ENCODE assay signal across 1 cellular context in the genomic region with DNA sequence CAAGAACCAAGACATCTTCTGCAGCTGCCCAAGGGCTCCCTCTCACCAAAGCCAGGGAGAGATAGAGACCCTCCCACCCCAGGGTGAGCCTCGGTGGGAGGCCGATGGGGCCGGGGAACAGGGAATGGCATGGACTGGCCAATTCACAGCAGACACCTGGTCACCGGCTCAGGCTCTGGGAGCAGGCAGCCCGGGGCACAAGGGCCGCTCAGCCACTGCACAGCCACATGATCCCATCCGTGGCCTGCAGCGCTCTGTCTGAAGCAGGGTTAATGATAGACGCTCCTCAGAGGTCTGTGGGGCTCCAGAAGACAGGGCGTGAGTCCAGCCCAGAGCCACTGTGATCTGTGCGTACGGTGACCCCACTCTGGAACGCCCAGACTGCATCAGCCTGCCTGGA.
TF ChIP-seq lines count a peak whose summit lies in the region.

No MANE protein-coding gene starts in this region.

TF ChIP-seq in IMR-90, 13 proteins besides CTCF, POLR2A, EP300 and RAD21:
- TF ChIP-seq CHD1 (IDR thresholded peaks at IDR 0.05; ENCODE audit: low read depth, low read length) (no peak), MXI1 (IDR thresholded peaks at IDR 0.05; ENCODE audit: borderline replicate concordance, low read depth, low read length) (no peak), RCOR1 (IDR thresholded peaks at IDR 0.05; ENCODE audit: insufficient replicate concordance, low read length) (no peak), MAFK (IDR thresholded peaks at IDR 0.05; ENCODE audit: low read depth, low read length) (no peak), CEBPB (IDR thresholded peaks at IDR 0.05; ENCODE audit: low read depth, low read length) (no peak), BHLHE40 (IDR thresholded peaks at IDR 0.05; ENCODE audit: low read depth, low read length) (no peak)
- TF ChIP-seq, protein P1, sequence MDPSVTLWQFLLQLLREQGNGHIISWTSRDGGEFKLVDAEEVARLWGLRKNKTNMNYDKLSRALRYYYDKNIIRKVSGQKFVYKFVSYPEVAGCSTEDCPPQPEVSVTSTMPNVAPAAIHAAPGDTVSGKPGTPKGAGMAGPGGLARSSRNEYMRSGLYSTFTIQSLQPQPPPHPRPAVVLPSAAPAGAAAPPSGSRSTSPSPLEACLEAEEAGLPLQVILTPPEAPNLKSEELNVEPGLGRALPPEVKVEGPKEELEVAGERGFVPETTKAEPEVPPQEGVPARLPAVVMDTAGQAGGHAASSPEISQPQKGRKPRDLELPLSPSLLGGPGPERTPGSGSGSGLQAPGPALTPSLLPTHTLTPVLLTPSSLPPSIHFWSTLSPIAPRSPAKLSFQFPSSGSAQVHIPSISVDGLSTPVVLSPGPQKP (IDR thresholded peaks at IDR 0.05; ENCODE audit: borderline replicate concordance, low read depth, low read length): no peak
